8 cellular contexts compared by ENCODE assay signal in genomic region chr7:142482899-142483658, GRCh38.
DNase-seq lines count a peak whose midpoint lies in the region; ATAC-seq and TF ChIP-seq lines count a peak whose summit lies in the region.

No MANE protein-coding gene starts in this region.

- H4K20me1 ChIP-seq in neural progenitor cell (ENCODE audit: low read depth), result no peaks in the 10 kb centered on the region

- no peak overlapping the region for H3K4me2 ChIP-seq in neural progenitor cell

- H3K27me3 ChIP-seq in H7 (ENCODE audit: control insufficient read depth, insufficient read depth, low read length) (no peaks in the 10 kb centered on the region), neural progenitor cell (no peaks in the 10 kb centered on the region)

- H3K4me1 ChIP-seq in neural progenitor cell, result no peaks in the 10 kb centered on the region

- DNase-seq in NCI-H2196 (lab: John Stamatoyannopoulos, UW; ENCODE audit: unreplicated experiment) (peak; percentile 3), NCI-H2196 treated with DMSO at 0.1 percent for 48 hours (lab: John Stamatoyannopoulos, UW; ENCODE audit: unreplicated experiment) (no peak), H7 (peak; percentile 69), NB4 (ENCODE audit: low read depth) (peak; percentile 75), erythroblast (lab: John Stamatoyannopoulos, UW) (peak; percentile 48 to 62), neural progenitor cell (ENCODE audit: low spot score) (peak; percentile 67), middle frontal gyrus (ENCODE audit: extremely low spot score, low spot score) (no peak)
- DNase-seq in activated CD8-positive, alpha-beta T cell treated with anti-CD3 and anti-CD28 coated beads, Interleukin-2, amount 10 ng/mL, durations not matched to agents 7 days and 5 days, result peak; percentile 77

- H3K9ac ChIP-seq in neural progenitor cell, result no peak overlapping the region

- peak overlapping the region; percentile 31 for H3K4me3 Mint-ChIP-seq in activated CD8-positive, alpha-beta T cell treated with anti-CD3 and anti-CD28 coated beads, Interleukin-2, amount 10 ng/mL, durations not matched to agents 7 days and 5 days
- no peak overlapping the region for H3K4me3 Mint-ChIP-seq in neural progenitor cell

- peak; percentile 88 for ATAC-seq in activated CD8-positive, alpha-beta T cell treated with anti-CD3 and anti-CD28 coated beads, Interleukin-2, amount 10 ng/mL, durations not matched to agents 7 days and 5 days

- POLR2A ChIA-PET in activated CD8-positive, alpha-beta T cell treated with anti-CD3 and anti-CD28 coated beads, Interleukin-2, amount 10 ng/mL, durations not matched to agents 7 days and 5 days (lab: Charles Lee), result interaction anchor here (0.8 to 1.8 kb wide), 2 partner anchors 24 to 326 kb away, joined by 3 to 8 read pairs; no protein-coding TSS in a partner anchor

- H3K36me3 Mint-ChIP-seq in activated CD8-positive, alpha-beta T cell treated with anti-CD3 and anti-CD28 coated beads, Interleukin-2, amount 10 ng/mL, durations not matched to agents 7 days and 5 days (ENCODE audit: low read depth), result no peaks in the 10 kb centered on the region
- H3K36me3 Mint-ChIP-seq in neural progenitor cell, result no peaks in the 10 kb centered on the region

- TF ChIP-seq POLR2A in NB4 (IDR thresholded peaks at IDR 0.05; ENCODE audit: extremely low read depth, insufficient read length) (no peak), erythroblast (IDR thresholded peaks at IDR 0.05; ENCODE audit: low read length) (no peak)

- H3K27ac Mint-ChIP-seq in activated CD8-positive, alpha-beta T cell treated with anti-CD3 and anti-CD28 coated beads, Interleukin-2, amount 10 ng/mL, durations not matched to agents 7 days and 5 days, result peak overlapping the region; percentile 86
- no peak overlapping the region for H3K27ac Mint-ChIP-seq in neural progenitor cell

- H3K9me3 Mint-ChIP-seq in activated CD8-positive, alpha-beta T cell treated with anti-CD3 and anti-CD28 coated beads, Interleukin-2, amount 10 ng/mL, durations not matched to agents 7 days and 5 days (ENCODE audit: insufficient read depth), result no peaks in the 10 kb centered on the region
- no peaks in the 10 kb centered on the region for H3K9me3 Mint-ChIP-seq in neural progenitor cell

- TF ChIP-seq CTCF in NB4 (IDR thresholded peaks at IDR 0.05; ENCODE audit: low read depth, low read length) (peak; percentile 99), neural progenitor cell (IDR thresholded peaks at IDR 0.05) (peak; percentile 86)

- no peaks in the 10 kb centered on the region for H3K9me3 ChIP-seq in neural progenitor cell (ENCODE audit: low read depth)

- no peaks in the 10 kb centered on the region for H3K27me3 Mint-ChIP-seq in activated CD8-positive, alpha-beta T cell treated with anti-CD3 and anti-CD28 coated beads, Interleukin-2, amount 10 ng/mL, durations not matched to agents 7 days and 5 days (ENCODE audit: low read depth)
- H3K27me3 Mint-ChIP-seq in neural progenitor cell (ENCODE audit: insufficient read depth, low read depth), result no peaks in the 10 kb centered on the region

- H3K4me3 ChIP-seq in H7 (ENCODE audit: insufficient read depth, low read depth, low read length), result no peak overlapping the region
- H3K4me3 ChIP-seq in NB4 (ENCODE audit: low read depth, low read length), result no peak overlapping the region
- no peak overlapping the region for H3K4me3 ChIP-seq in neural progenitor cell

- H3K79me2 ChIP-seq in neural progenitor cell (ENCODE audit: low read depth), result no peaks in the 10 kb centered on the region

- CTCF ChIA-PET in activated CD8-positive, alpha-beta T cell treated with anti-CD3 and anti-CD28 coated beads, Interleukin-2, amount 10 ng/mL, durations not matched to agents 7 days and 5 days (lab: Charles Lee), result interaction anchor here (0.7 to 13.7 kb wide), 28 partner anchors 9 to 732 kb away, joined by 3 to 440 read pairs (median 6); no protein-coding TSS in a partner anchor

- H3F3A ChIP-seq in neural progenitor cell (ENCODE audit: low read depth), result no peaks in the 10 kb centered on the region

- H3K4me1 Mint-ChIP-seq in activated CD8-positive, alpha-beta T cell treated with anti-CD3 and anti-CD28 coated beads, Interleukin-2, amount 10 ng/mL, durations not matched to agents 7 days and 5 days (ENCODE audit: low read depth), result peaks cover 35% of the 10 kb centered on the region
- no peaks in the 10 kb centered on the region for H3K4me1 Mint-ChIP-seq in neural progenitor cell

- H3K36me3 ChIP-seq in H7 (replicated peaks; ENCODE audit: control insufficient read depth, insufficient read depth, low read length) (no peaks in the 10 kb centered on the region), neural progenitor cell (no peaks in the 10 kb centered on the region)

- no peak overlapping the region for H3K27ac ChIP-seq in neural progenitor cell

- peak overlapping the region; percentile 79 for H2AFZ ChIP-seq in neural progenitor cell (replicated peaks)

Comparison
In these comparisons a context has a peak if more than half of its experiments do, and no peak if none do; other contexts are left out.
1. DNase-seq: peak in NCI-H2196 (single experiment), H7 (single experiment), NB4 (single experiment), activated CD8-positive, alpha-beta T cell treated with anti-CD3 and anti-CD28 coated beads, Interleukin-2, amount 10 ng/mL, durations not matched to agents 7 days and 5 days (single experiment), erythroblast (2 of 2) and neural progenitor cell (single experiment); none in NCI-H2196 treated with DMSO at 0.1 percent for 48 hours (single experiment) and middle frontal gyrus (single experiment).